2 cellular contexts compared by ENCODE assay signal in the genomic region with DNA sequence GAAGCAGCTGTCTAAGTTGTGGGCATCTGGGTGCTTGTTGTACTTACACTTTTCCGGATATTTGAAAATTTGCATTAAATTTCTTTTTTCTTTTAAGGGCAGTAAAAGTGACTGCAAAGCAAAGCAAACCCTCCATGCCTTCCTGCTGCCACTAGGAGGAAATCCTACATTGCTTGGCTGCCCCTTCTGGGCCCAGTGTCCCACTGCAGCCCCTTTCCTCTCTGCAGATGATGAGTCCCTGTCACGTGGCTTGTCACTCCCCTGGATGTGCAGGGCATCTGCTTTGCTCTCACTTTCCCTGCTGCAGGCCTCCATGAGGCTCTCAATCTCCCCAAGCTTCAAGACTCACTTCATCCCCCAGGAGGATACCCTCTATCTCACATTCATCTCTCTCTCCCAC.
TF ChIP-seq lines count a peak whose summit lies in the region.

No MANE protein-coding gene starts in this region.

TF ChIP-seq in K562, 482 proteins besides CTCF, POLR2A, EP300 and RAD21:
- TF ChIP-seq, protein P1, sequence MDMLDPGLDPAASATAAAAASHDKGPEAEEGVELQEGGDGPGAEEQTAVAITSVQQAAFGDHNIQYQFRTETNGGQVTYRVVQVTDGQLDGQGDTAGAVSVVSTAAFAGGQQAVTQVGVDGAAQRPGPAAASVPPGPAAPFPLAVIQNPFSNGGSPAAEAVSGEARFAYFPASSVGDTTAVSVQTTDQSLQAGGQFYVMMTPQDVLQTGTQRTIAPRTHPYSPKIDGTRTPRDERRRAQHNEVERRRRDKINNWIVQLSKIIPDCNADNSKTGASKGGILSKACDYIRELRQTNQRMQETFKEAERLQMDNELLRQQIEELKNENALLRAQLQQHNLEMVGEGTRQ (CRISPR knock-in tag; IDR thresholded peaks at IDR 0.05), result peak; percentile 63
- no peak for TF ChIP-seq SLC30A9 (CRISPR knock-in tag; IDR thresholded peaks at IDR 0.05)
- peak; percentile 39; the same call in 1 of the 2 replicates for TF ChIP-seq RAD51 (IDR thresholded peaks at IDR 0.05; ENCODE audit: borderline replicate concordance, low read depth)
- TF ChIP-seq, protein P2, sequence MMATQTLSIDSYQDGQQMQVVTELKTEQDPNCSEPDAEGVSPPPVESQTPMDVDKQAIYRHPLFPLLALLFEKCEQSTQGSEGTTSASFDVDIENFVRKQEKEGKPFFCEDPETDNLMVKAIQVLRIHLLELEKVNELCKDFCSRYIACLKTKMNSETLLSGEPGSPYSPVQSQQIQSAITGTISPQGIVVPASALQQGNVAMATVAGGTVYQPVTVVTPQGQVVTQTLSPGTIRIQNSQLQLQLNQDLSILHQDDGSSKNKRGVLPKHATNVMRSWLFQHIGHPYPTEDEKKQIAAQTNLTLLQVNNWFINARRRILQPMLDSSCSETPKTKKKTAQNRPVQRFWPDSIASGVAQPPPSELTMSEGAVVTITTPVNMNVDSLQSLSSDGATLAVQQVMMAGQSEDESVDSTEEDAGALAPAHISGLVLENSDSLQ (IDR thresholded peaks at IDR 0.05), result no peak
- TF ChIP-seq, protein P3, sequence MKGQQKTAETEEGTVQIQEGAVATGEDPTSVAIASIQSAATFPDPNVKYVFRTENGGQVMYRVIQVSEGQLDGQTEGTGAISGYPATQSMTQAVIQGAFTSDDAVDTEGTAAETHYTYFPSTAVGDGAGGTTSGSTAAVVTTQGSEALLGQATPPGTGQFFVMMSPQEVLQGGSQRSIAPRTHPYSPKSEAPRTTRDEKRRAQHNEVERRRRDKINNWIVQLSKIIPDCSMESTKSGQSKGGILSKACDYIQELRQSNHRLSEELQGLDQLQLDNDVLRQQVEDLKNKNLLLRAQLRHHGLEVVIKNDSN (CRISPR knock-in tag; IDR thresholded peaks at IDR 0.05), result peak; percentile 66
- TF ChIP-seq, protein P4, sequence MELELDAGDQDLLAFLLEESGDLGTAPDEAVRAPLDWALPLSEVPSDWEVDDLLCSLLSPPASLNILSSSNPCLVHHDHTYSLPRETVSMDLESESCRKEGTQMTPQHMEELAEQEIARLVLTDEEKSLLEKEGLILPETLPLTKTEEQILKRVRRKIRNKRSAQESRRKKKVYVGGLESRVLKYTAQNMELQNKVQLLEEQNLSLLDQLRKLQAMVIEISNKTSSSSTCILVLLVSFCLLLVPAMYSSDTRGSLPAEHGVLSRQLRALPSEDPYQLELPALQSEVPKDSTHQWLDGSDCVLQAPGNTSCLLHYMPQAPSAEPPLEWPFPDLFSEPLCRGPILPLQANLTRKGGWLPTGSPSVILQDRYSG (tag; conservative IDR thresholded peaks at IDR 0.05; ENCODE audit: low read depth), result no peak

TF ChIP-seq in neural cell, 6 proteins besides CTCF, POLR2A, EP300 and RAD21:
- peak; percentile 22 for TF ChIP-seq SMC3 (conservative IDR thresholded peaks at IDR 0.05; ENCODE audit: poor library complexity)
- TF ChIP-seq, protein P5, sequence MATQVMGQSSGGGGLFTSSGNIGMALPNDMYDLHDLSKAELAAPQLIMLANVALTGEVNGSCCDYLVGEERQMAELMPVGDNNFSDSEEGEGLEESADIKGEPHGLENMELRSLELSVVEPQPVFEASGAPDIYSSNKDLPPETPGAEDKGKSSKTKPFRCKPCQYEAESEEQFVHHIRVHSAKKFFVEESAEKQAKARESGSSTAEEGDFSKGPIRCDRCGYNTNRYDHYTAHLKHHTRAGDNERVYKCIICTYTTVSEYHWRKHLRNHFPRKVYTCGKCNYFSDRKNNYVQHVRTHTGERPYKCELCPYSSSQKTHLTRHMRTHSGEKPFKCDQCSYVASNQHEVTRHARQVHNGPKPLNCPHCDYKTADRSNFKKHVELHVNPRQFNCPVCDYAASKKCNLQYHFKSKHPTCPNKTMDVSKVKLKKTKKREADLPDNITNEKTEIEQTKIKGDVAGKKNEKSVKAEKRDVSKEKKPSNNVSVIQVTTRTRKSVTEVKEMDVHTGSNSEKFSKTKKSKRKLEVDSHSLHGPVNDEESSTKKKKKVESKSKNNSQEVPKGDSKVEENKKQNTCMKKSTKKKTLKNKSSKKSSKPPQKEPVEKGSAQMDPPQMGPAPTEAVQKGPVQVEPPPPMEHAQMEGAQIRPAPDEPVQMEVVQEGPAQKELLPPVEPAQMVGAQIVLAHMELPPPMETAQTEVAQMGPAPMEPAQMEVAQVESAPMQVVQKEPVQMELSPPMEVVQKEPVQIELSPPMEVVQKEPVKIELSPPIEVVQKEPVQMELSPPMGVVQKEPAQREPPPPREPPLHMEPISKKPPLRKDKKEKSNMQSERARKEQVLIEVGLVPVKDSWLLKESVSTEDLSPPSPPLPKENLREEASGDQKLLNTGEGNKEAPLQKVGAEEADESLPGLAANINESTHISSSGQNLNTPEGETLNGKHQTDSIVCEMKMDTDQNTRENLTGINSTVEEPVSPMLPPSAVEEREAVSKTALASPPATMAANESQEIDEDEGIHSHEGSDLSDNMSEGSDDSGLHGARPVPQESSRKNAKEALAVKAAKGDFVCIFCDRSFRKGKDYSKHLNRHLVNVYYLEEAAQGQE (IDR thresholded peaks at IDR 0.05; ENCODE audit: borderline replicate concordance), result no peak
